In the genomic region with DNA sequence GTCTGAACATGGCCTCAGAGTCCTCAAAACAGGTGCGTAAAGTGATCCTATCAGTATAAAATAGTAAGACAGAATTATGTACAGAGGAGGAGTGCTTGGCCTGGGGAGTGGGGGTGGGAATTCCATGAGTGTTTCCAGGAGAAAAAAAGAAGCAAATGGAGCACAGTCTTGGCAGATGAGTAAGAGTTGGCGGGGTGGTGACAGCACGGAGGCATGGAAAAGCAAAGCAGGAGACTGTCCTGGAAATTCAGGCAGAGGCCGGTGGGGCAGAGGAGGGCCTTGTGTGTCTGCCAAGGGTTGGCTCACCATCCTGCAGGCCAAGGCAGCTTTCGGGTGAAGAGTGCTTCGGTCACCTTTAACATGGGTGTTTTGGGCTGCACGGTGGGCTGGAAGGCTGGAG, we compare ENCODE assay signal across 12 cellular contexts.
DNase-seq lines count a peak whose midpoint lies in the region; ATAC-seq and TF ChIP-seq lines count a peak whose summit lies in the region.
"Had no signal": no experiment of that assay in that cellular context is flagged by ENCODE, and none has a peak within 500 bp of the region (broad histone marks: within the 10 kb centered on the region; RNA-seq: fewer than 3 reads in every experiment).

No MANE protein-coding gene starts in this region.

- peaks cover 51% of the 10 kb centered on the region for H3K4me1 ChIP-seq in adipocyte (ENCODE audit: control insufficient read depth, insufficient read depth, low read length)
- peaks cover 18% of the 10 kb centered on the region for H3K4me1 ChIP-seq in upper lobe of right lung

- intact Hi-C loops in Right ventricle myocardium inferior (cut with DNase I): loop anchor here (2.0 to 5.0 kb wide), 2 partner anchors 50 to 71 kb away; no protein-coding TSS in a partner anchor
- intact Hi-C loops in posterior vena cava (cut with DNase I): loop anchor here in 1 of 2 donors (5.0 kb wide), 2 partner anchors 45 to 50 kb away; no protein-coding TSS in a partner anchor
- intact Hi-C loops in upper lobe of right lung (cut with DNase I): no loop called here

- H3K9me3 ChIP-seq in adipocyte (ENCODE audit: control insufficient read depth, low read length): no peaks in the 10 kb centered on the region
- H3K9me3 ChIP-seq in upper lobe of right lung: no peaks in the 10 kb centered on the region
- H3K9me3 ChIP-seq: BE2C had no signal

- TF ChIP-seq CTCF in upper lobe of right lung (IDR thresholded peaks at IDR 0.05): no peak

- H3K9ac ChIP-seq in adipocyte (ENCODE audit: low read length): peak overlapping the region; percentile 88

- DNase-seq in AG08396 (ENCODE audit: low spot score) (peak; percentile 65), adipocyte (ENCODE audit: low read depth) (peak; percentile 79), Right ventricle myocardium inferior (ENCODE audit: missing footprints) (no peak), posterior vena cava (ENCODE audit: low spot score) (peak; percentile 84), upper lobe of right lung (no peak)
- DNase-seq: activated CD4-positive, alpha-beta T cell treated with anti-CD3 and anti-CD28 coated beads for 36 hours; BE2C; H9 had no signal

- ATAC-seq in Right ventricle myocardium inferior: peak; percentile 66
- no peak for ATAC-seq in upper lobe of right lung
- ATAC-seq in GM19023 (IDR thresholded peaks at IDR 0.05; ENCODE audit: unreplicated experiment): no peak
- ATAC-seq in GM18858 (IDR thresholded peaks at IDR 0.05; ENCODE audit: unreplicated experiment): no peak
- no peak for ATAC-seq in HG03139 (IDR thresholded peaks at IDR 0.05; ENCODE audit: unreplicated experiment)
- ATAC-seq: left lobe of liver had no signal

- H3K4me3 ChIP-seq in adipocyte (ENCODE audit: low read length) (peak overlapping the region; percentile 66), upper lobe of right lung (no peak overlapping the region)

- H3K36me3 ChIP-seq in adipocyte (ENCODE audit: control insufficient read depth, insufficient read depth, low read length, severe bottlenecking): no peaks in the 10 kb centered on the region
- no peaks in the 10 kb centered on the region for H3K36me3 ChIP-seq in upper lobe of right lung
- H3K36me3 ChIP-seq: BE2C had no signal

- H3K27ac ChIP-seq in upper lobe of right lung: no peak overlapping the region

- no peaks in the 10 kb centered on the region for H3K27me3 ChIP-seq in adipocyte (replicated peaks; ENCODE audit: control insufficient read depth, insufficient read depth, low read length)
- no peaks in the 10 kb centered on the region for H3K27me3 ChIP-seq in upper lobe of right lung
- H3K27me3 ChIP-seq: BE2C had no signal

Comparison
In these comparisons a context has a peak if more than half of its experiments do, and no peak if none do; other contexts are left out.
1. DNase-seq: peak in AG08396 (single experiment), adipocyte (single experiment) and posterior vena cava (single experiment); none in Right ventricle myocardium inferior (single experiment) and upper lobe of right lung (single experiment).